ENCODE assay signal across 1 cellular context in genomic region chr9:127977877-127978647, GRCh38.
TF ChIP-seq lines count a peak whose summit lies in the region.

No MANE protein-coding gene starts in this region.

TF ChIP-seq in GM12878, 131 proteins besides CTCF, POLR2A, EP300 and RAD21:
- TF ChIP-seq IKZF1 (conservative IDR thresholded peaks at IDR 0.05) (peak; percentile 14; the same call in 1 of the 2 replicates), POU2F2 (IDR thresholded peaks at IDR 0.05; ENCODE audit: borderline replicate concordance, low read depth, low read length) (no peak), PKNOX1 (IDR thresholded peaks at IDR 0.05) (peak; percentile 29; the same call in 1 of the 2 replicates), ZNF217 (IDR thresholded peaks at IDR 0.05) (no peak), HDAC6 (IDR thresholded peaks at IDR 0.05; ENCODE audit: unreplicated experiment) (no peak), ZNF687 (IDR thresholded peaks at IDR 0.05) (no peak), SKIL (IDR thresholded peaks at IDR 0.05; ENCODE audit: low read depth, poor library complexity, severe bottlenecking) (no peak), MYC (IDR thresholded peaks at IDR 0.05; ENCODE audit: insufficient read depth, insufficient read length, insufficient replicate concordance, low read length, severe bottlenecking) (no peak), RELB (IDR thresholded peaks at IDR 0.05; ENCODE audit: low read depth) (0 out of 2 replicates have a peak, but pooled peaks have one; percentile 12), SPI1 (IDR thresholded peaks at IDR 0.05; ENCODE audit: borderline replicate concordance, insufficient read depth, low read depth, low read length) (peak; percentile 79), NR2F1 (conservative IDR thresholded peaks at IDR 0.05) (no peak), SMAD5 (IDR thresholded peaks at IDR 0.05; ENCODE audit: low read depth) (no peak), CHD4 (IDR thresholded peaks at IDR 0.05) (no peak)
